Comparison of ENCODE assay signal across 9 cellular contexts in genomic region chr9:106920701-106921283, GRCh38. TPM values are rescaled to one million over a fixed set of nuclear protein-coding genes. Genes with fewer than 3 reads are reported as not detected.
A peak's percentile ranks its signal among the peaks of the same experiment; 100 is the strongest.
DNase-seq lines count a peak whose midpoint lies in the region; ATAC-seq, FAIRE-seq and TF ChIP-seq lines count a peak whose summit lies in the region.
"Had no signal": no experiment of that assay in that cellular context is flagged by ENCODE, and none has a peak within 500 bp of the region (broad histone marks: within the 10 kb centered on the region; RNA-seq: fewer than 3 reads in every experiment).

No MANE protein-coding gene starts in this region.

- H3K27me3 Mint-ChIP-seq in Calu3 (ENCODE audit: unreplicated experiment), result no peaks in the 10 kb centered on the region

- peaks cover 17% of the 10 kb centered on the region for H3K36me3 Mint-ChIP-seq in Calu3 (ENCODE audit: insufficient read depth, unreplicated experiment)

- H3K27ac Mint-ChIP-seq in Calu3 (ENCODE audit: unreplicated experiment), result peak overlapping the region; percentile 89

- peaks cover 50% of the 10 kb centered on the region for H3K4me1 Mint-ChIP-seq in Calu3 (ENCODE audit: low read depth, unreplicated experiment)

- intact Hi-C loops in Calu3 (cut with micrococcal nuclease; ENCODE audit: unreplicated experiment), result loop anchor here (2.0 kb wide), 1 partner anchor 56 kb away; no protein-coding TSS in a partner anchor

- CTCF ChIA-PET in Calu3 (lab: Charles Lee), result interaction anchor here (0.7 to 1.4 kb wide), 2 partner anchors 57 to 120 kb away, joined by 5 to 11 read pairs; no protein-coding TSS in a partner anchor

- peak; percentile 65 for FAIRE-seq in RCC 7860 (lab: Jason Lieb, UNC)

- ATAC-seq in omental fat pad (ENCODE audit: low FRiP score), result peak; percentile 35
- no peak for ATAC-seq in HG02970 (IDR thresholded peaks at IDR 0.05; ENCODE audit: low FRiP score, unreplicated experiment)
- no peak for ATAC-seq in GM21367 (IDR thresholded peaks at IDR 0.05; ENCODE audit: unreplicated experiment)

- H3K9me3 Mint-ChIP-seq in Calu3 (ENCODE audit: low read depth, unreplicated experiment), result no peaks in the 10 kb centered on the region

- peak; percentile 46 for DNase-seq in Calu3
- DNase-seq in RCC 7860 (ENCODE audit: low spot score), result peak; percentile 53
- DNase-seq in foreskin melanocyte, result peak; percentile 93
- no peak for DNase-seq in omental fat pad (ENCODE audit: low spot score)
- DNase-seq in NCI-H510A (lab: John Stamatoyannopoulos, UW), result no peak
- no peak for DNase-seq in NCI-H226
- DNase-seq: activated T-cell treated with anti-CD3 and anti-CD28 coated beads, Interleukin-2, amount 50 U/mL, for 48 hours had no signal

- TF ChIP-seq CTCF in Calu3 (IDR thresholded peaks at IDR 0.05; ENCODE audit: unreplicated experiment), result no peak
- TF ChIP-seq CTCF in omental fat pad (IDR thresholded peaks at IDR 0.05), result no peak

- BruUV-seq in Calu3 (replicated peaks; lab: Mats Ljungman, UMichigan), result no TSS peak

- peak overlapping the region; percentile 66 for H3K4me3 Mint-ChIP-seq in Calu3 (ENCODE audit: low read depth, unreplicated experiment)

RNA-seq across cellular contexts. Expression of gene ZNF462, which starts 57.8 kb away (rescaled TPM):
- total RNA-seq in Calu3 (2022) (37.3 and 48.0 TPM in 2 replicates), omental fat pad (10 to 100 TPM; 16.2 to 18.5 (median 16.7) TPM)

Comparison
In these comparisons a context has a peak if more than half of its experiments do, and no peak if none do; other contexts are left out.
1. DNase-seq: peak in Calu3 (single experiment), RCC 7860 (single experiment) and foreskin melanocyte (single experiment); none in omental fat pad (single experiment), NCI-H510A (single experiment) and NCI-H226 (single experiment).